28 cellular contexts compared by ENCODE assay signal in the genomic region with DNA sequence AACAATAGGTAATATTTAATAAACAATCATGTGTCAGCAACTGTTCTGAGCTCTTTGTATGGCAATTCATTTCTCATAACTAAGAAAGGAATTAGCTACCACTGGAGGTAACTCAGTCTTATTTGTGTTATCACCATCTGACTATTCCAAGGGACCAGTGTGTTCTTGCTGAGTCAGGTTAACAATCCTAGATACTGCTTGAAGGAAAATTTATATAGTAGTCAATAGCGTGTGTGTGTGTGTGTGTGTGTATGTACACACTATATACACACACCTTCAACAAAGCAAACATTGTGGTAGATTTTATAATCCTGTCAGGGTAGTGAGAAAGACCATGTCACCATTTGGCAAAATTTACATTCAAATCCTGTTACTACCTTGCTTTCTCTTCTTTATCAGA. TPM values are rescaled to one million over a fixed set of nuclear protein-coding genes. Genes with fewer than 3 reads are reported as not detected.
"Had no signal": no experiment of that assay in that cellular context is flagged by ENCODE, and none has a peak within 500 bp of the region (broad histone marks: within the 10 kb centered on the region; RNA-seq: fewer than 3 reads in every experiment).

No MANE protein-coding gene starts in this region.

- FAIRE-seq: endometrium, kidney, urothelium cell line had no signal

- H3K36me3 ChIP-seq: left lung, right atrium auricular region, stomach, transverse colon, WERI-Rb-1 had no signal

- DNase-seq: activated CD4-positive, alpha-beta T cell treated with anti-CD3 and anti-CD28 coated beads, Interleukin-2, amount 10 ng/mL, durations not matched to agents 7 days and 5 days; activated CD4-positive, CD25-positive, alpha-beta regulatory T cell treated with anti-CD3 and anti-CD28 coated beads, Interleukin-2, amount 50 U/mL, for 72 hours; activated CD8-positive, alpha-beta T cell treated with anti-CD3 and anti-CD28 coated beads, Interleukin-2, amount 10 ng/mL, durations not matched to agents 7 days and 5 days; activated gamma-delta T cell; aorta; foreskin fibroblast; kidney; left lung; naive thymus-derived CD4-positive, alpha-beta T cell; psoas muscle; stimulated activated CD4-positive, alpha-beta T cell treated with anti-CD3 and anti-CD28 coated beads, Interleukin-12 subunit alpha, Interleukin-12 subunit beta, amount 100 ng/mL, for 4 hours; stomach; transverse colon had no signal

- H3K4me3 Mint-ChIP-seq: activated CD4-positive, alpha-beta T cell treated with anti-CD3 and anti-CD28 coated beads, Interleukin-2, amount 10 ng/mL, durations not matched to agents 7 days and 5 days; activated CD8-positive, alpha-beta T cell treated with anti-CD3 and anti-CD28 coated beads, Interleukin-2, amount 10 ng/mL, durations not matched to agents 7 days and 5 days; activated T-helper 1 cell treated with anti-CD3 and anti-CD28 coated beads, Interleukin-12 subunit alpha, Interleukin-12 subunit beta, Interleukin-2, Interleukin-4 antibody, amounts not matched to agents 30 ng/mL and 10 ng/mL and 1 ng/mL, durations not matched to agents 14 hours and 24 hours and 36 hours; brain; naive thymus-derived CD4-positive, alpha-beta T cell; T-helper 2 cell treated with Interferon-gamma antibody and Interleukin-4, amounts not matched to agents 5 μg/mL and 100 μg/mL, for 36 hours had no signal

- H3K4me1 Mint-ChIP-seq: brain had no signal

- H3K36me3 Mint-ChIP-seq: activated naive CD4-positive, alpha-beta T cell treated with anti-CD3 and anti-CD28 coated beads, Interleukin-2, amount 50 U/mL, for 72 hours; naive thymus-derived CD4-positive, alpha-beta T cell had no signal

- H3K27me3 ChIP-seq: left lung, right atrium auricular region, stomach, transverse colon had no signal

- H3K27ac Mint-ChIP-seq: activated CD4-positive, alpha-beta T cell treated with anti-CD3 and anti-CD28 coated beads, Interleukin-2, amount 10 ng/mL, durations not matched to agents 7 days and 5 days; activated CD8-positive, alpha-beta T cell treated with anti-CD3 and anti-CD28 coated beads, Interleukin-2, amount 10 ng/mL, durations not matched to agents 7 days and 5 days; activated naive CD4-positive, alpha-beta T cell treated with anti-CD3 and anti-CD28 coated beads, Interleukin-2, amount 50 U/mL, for 72 hours; activated T-helper 1 cell treated with anti-CD3 and anti-CD28 coated beads, Interleukin-12 subunit alpha, Interleukin-12 subunit beta, Interleukin-2, Interleukin-4 antibody, amounts not matched to agents 30 ng/mL and 10 ng/mL and 1 ng/mL, durations not matched to agents 14 hours and 24 hours and 36 hours; brain; T-helper 2 cell treated with Interferon-gamma antibody and Interleukin-4, amounts not matched to agents 5 μg/mL and 100 μg/mL, for 36 hours had no signal

- H3K4me1 ChIP-seq: left lung, psoas muscle had no signal

- H3K9me3 ChIP-seq: left lung, psoas muscle, right atrium auricular region, stomach, transverse colon had no signal

- H3K27ac ChIP-seq: left lung, psoas muscle, right atrium auricular region, stomach, transverse colon, WERI-Rb-1 had no signal

- ATAC-seq: activated CD8-positive, alpha-beta T cell treated with anti-CD3 and anti-CD28 coated beads, Interleukin-2, amount 10 ng/mL, durations not matched to agents 7 days and 5 days; left lung; naive thymus-derived CD4-positive, alpha-beta T cell; psoas muscle had no signal

- H3K27me3 Mint-ChIP-seq: activated CD4-positive, alpha-beta T cell treated with anti-CD3 and anti-CD28 coated beads, Interleukin-2, amount 10 ng/mL, durations not matched to agents 7 days and 5 days; brain had no signal

- H3K9me3 Mint-ChIP-seq: activated CD4-positive, alpha-beta T cell treated with anti-CD3 and anti-CD28 coated beads, Interleukin-2, amount 10 ng/mL, durations not matched to agents 7 days and 5 days; activated T-helper 1 cell treated with anti-CD3 and anti-CD28 coated beads, Interleukin-12 subunit alpha, Interleukin-12 subunit beta, Interleukin-2, Interleukin-4 antibody, amounts not matched to agents 30 ng/mL and 10 ng/mL and 1 ng/mL, durations not matched to agents 14 hours and 24 hours and 36 hours; T-helper 2 cell treated with Interferon-gamma antibody and Interleukin-4, amounts not matched to agents 5 μg/mL and 100 μg/mL, for 36 hours had no signal

- H3K4me3 ChIP-seq: left lung, lung, psoas muscle, right atrium auricular region, stomach, transverse colon had no signal

RNA-seq across cellular contexts. Expression of a gene that starts 52.5 kb away (rescaled TPM):
- total RNA-seq: activated CD4-positive, alpha-beta T cell treated with anti-CD3 and anti-CD28 coated beads, Interleukin-2, amount 10 ng/mL, durations not matched to agents 7 days and 5 days; activated CD8-positive, alpha-beta T cell treated with anti-CD3 and anti-CD28 coated beads, Interleukin-2, amount 10 ng/mL, durations not matched to agents 7 days and 5 days; activated naive CD4-positive, alpha-beta T cell treated with anti-CD3 and anti-CD28 coated beads, Interleukin-2, amount 50 U/mL, for 72 hours; activated T-helper 1 cell treated with anti-CD3 and anti-CD28 coated beads, Interleukin-12 subunit alpha, Interleukin-12 subunit beta, Interleukin-2, Interleukin-4 antibody, amounts not matched to agents 30 ng/mL and 10 ng/mL and 1 ng/mL, durations not matched to agents 14 hours and 24 hours and 36 hours; aorta; cardiac septum; epithelial cell of proximal tubule; fibroblast of lung; kidney; mesenteric fat pad; naive thymus-derived CD4-positive, alpha-beta T cell; psoas muscle; right atrium auricular region; stomach; temporal lobe; transverse colon had no signal
- polyA plus RNA-seq: adipose tissue; aorta; fibroblast of lung; naive thymus-derived CD4-positive, alpha-beta T cell; psoas muscle had no signal
